Comparison of ENCODE assay signal across 9 cellular contexts in the genomic region with DNA sequence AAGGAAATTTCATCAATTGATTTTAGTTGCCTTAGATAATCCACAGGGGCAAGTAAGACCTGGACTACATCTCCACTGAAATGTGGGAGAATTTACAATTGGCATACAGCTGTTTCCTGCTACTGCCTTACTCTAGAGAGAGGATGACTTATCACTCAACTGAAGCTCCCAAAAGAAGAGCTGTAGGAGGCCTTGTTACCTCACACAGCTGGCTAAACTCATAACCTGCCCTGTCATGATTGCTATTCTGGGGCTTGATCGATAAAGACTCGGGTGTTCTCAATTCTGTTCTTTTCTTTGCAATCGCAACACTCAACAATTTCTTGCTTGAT.
DNase-seq lines count a peak whose midpoint lies in the region; ATAC-seq, FAIRE-seq and TF ChIP-seq lines count a peak whose summit lies in the region.
"Had no signal": no experiment of that assay in that cellular context is flagged by ENCODE, and none has a peak within 500 bp of the region (broad histone marks: within the 10 kb centered on the region; RNA-seq: fewer than 3 reads in every experiment).

No MANE protein-coding gene starts in this region.

- peak; percentile 1 for ATAC-seq in GM21381 (IDR thresholded peaks at IDR 0.05; ENCODE audit: unreplicated experiment)
- ATAC-seq in HG03565 (IDR thresholded peaks at IDR 0.05; ENCODE audit: unreplicated experiment): peak; percentile 15
- no peak for ATAC-seq in heart right ventricle

- TF ChIP-seq CTCF in GM12865 (IDR thresholded peaks at IDR 0.05; ENCODE audit: insufficient read depth, low read depth, low read length, missing control alignments) (no peak), fibroblast of lung (conservative IDR thresholded peaks at IDR 0.05 in 1 of 2, IDR thresholded peaks at IDR 0.05 in 1 of 2; ENCODE audit: low read depth in 1 of 2, low read length in 2 of 2) (no peak), heart right ventricle (IDR thresholded peaks at IDR 0.05) (no peak), kidney (IDR thresholded peaks at IDR 0.05; ENCODE audit: borderline replicate concordance, extremely low read depth, insufficient read depth) (no peak)

- H4K20me1 ChIP-seq in fibroblast of lung (ENCODE audit: control insufficient read depth, extremely low read depth, insufficient read depth, low read length): no peaks in the 10 kb centered on the region

- DNase-seq in GM12865 (ENCODE audit: low read depth) (no peak), fibroblast of lung (ENCODE audit: low read depth in 2 of 2) (no peak), heart right ventricle (no peak), NCI-H2081 treated with DMSO at 0.1 percent for 48 hours (lab: John Stamatoyannopoulos, UW) (no peak), NCI-H2196 (lab: John Stamatoyannopoulos, UW; ENCODE audit: unreplicated experiment) (no peak), kidney (no peak)
- DNase-seq: GOT3 had no signal

- no peaks in the 10 kb centered on the region for H3K27me3 ChIP-seq in fibroblast of lung (ENCODE audit: control insufficient read depth, insufficient read depth, low read length)
- no peaks in the 10 kb centered on the region for H3K27me3 ChIP-seq in heart right ventricle

- H3K9me3 ChIP-seq in fibroblast of lung (ENCODE audit: control insufficient read depth, insufficient read depth, low read depth, low read length): no peaks in the 10 kb centered on the region
- H3K9me3 ChIP-seq in heart right ventricle: peaks cover 0 to 5% (median 0%) of the 10 kb centered on the region in 11 donors
- no peaks in the 10 kb centered on the region for H3K9me3 ChIP-seq in kidney (ENCODE audit: control insufficient read depth in 1 of 2, low read length in 2 of 2)

- H3K4me1 ChIP-seq in fibroblast of lung (ENCODE audit: control insufficient read depth, extremely low read depth, insufficient read depth, low read length) (no peaks in the 10 kb centered on the region), heart right ventricle (no peaks in the 10 kb centered on the region), kidney (ENCODE audit: control insufficient read depth in 1 of 2, insufficient read depth in 1 of 2, low read depth in 1 of 2, low read length in 2 of 2) (no peaks in the 10 kb centered on the region)

- H3K27ac ChIP-seq in fibroblast of lung (ENCODE audit: insufficient read depth, low read length) (no peak overlapping the region), heart right ventricle (peak overlapping the region in 1 of 10 donors; percentile 75), kidney (ENCODE audit: low read depth in 2 of 2, low read length in 2 of 2) (no peak overlapping the region)

- H3K79me2 ChIP-seq in fibroblast of lung (ENCODE audit: control insufficient read depth, insufficient read depth, low read length): no peaks in the 10 kb centered on the region

- peak overlapping the region; percentile 56 for H3K4me3 ChIP-seq in GM12865 (ENCODE audit: low read depth, low read length)
- peak overlapping the region in 3 of 4 experiments; percentile 55 to 75 (median 62) for H3K4me3 ChIP-seq in fibroblast of lung (replicated peaks in 1 of 4; ENCODE audit: control extremely low read depth in 1 of 4, insufficient read depth in 1 of 4, low read depth in 3 of 4, low read length in 4 of 4)
- peak overlapping the region in 3 of 10 donors; percentile 49 to 54 (median 51) for H3K4me3 ChIP-seq in heart right ventricle
- H3K4me3 ChIP-seq in kidney (ENCODE audit: low read length in 2 of 2): no peak overlapping the region

- FAIRE-seq in kidney (lab: Jason Lieb, UNC): no peak

- H3K4me2 ChIP-seq in fibroblast of lung (ENCODE audit: extremely low read depth, insufficient read depth, low read length): peak overlapping the region; percentile 89

- H2AFZ ChIP-seq in fibroblast of lung (ENCODE audit: low read length): peak overlapping the region; percentile 99

- WGBS in heart right ventricle, 2 donors: 53 to 73% methylated on average over 3 of the region's 3 CpGs

- H3K9ac ChIP-seq in fibroblast of lung (ENCODE audit: insufficient read depth, low read length) (no peak overlapping the region), kidney (ENCODE audit: low read length in 2 of 2) (no peak overlapping the region)

- intact Hi-C loops in heart right ventricle (cut with DNase I) (no loop called here), kidney (cut with DNase I) (no loop called here)

- H3K36me3 ChIP-seq in fibroblast of lung (ENCODE audit: control insufficient read depth, insufficient read depth, low read length) (no peaks in the 10 kb centered on the region), heart right ventricle (no peaks in the 10 kb centered on the region), kidney (ENCODE audit: control insufficient read depth in 1 of 2, insufficient read depth in 2 of 2, low read length in 2 of 2) (no peaks in the 10 kb centered on the region)

Comparison
In these comparisons a context has a peak if more than half of its experiments do, and no peak if none do; other contexts are left out.
1. H3K4me3 ChIP-seq: peak in GM12865 (single experiment) and fibroblast of lung (3 of 4); none in kidney (0 of 2).
2. ATAC-seq: peak in GM21381 (single experiment) and HG03565 (single experiment); none in heart right ventricle (0 of 8).